8 cellular contexts compared by ENCODE assay signal in the genomic region with DNA sequence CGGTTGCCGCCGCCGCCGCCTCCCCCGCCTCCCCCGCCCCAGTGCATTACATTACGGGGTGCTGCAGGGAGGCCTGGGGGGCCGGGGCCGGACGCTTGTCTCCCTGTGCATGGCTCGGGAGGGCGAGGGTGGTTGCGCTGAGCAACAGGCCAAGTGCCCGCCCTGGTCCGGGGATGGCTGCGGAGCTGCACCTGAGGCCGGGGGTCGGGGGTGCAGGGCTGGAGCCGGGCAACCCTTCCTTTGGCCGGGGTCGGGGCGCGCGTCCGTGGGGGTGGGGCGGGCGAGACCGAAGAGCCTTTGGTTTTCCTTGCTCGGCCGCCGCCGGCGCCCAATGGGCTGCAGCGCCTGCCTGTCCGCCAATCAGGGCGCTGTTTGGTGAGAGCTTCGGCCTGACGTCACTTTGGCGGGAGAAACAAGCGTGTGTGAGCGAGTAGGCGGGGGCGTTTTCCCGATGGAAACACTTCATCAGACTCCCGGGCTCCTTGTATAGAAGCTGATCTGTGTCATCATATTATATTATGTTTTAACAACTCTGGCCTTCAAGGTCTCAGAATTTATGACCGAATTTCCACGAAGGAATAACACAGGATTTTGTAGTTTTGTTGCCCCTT. TPM values are rescaled to one million over a fixed set of nuclear protein-coding genes. Genes with fewer than 3 reads are reported as not detected.
DNase-seq lines count a peak whose midpoint lies in the region; ATAC-seq and TF ChIP-seq lines count a peak whose summit lies in the region.

No MANE protein-coding gene starts in this region.

- H3K4me1 Mint-ChIP-seq in T-helper 2 cell treated with Interferon-gamma antibody and Interleukin-4, amounts not matched to agents 5 μg/mL and 100 μg/mL, for 36 hours (ENCODE audit: low read depth), result peaks cover 30% of the 10 kb centered on the region
- H3K4me1 Mint-ChIP-seq in progenitor cell of endocrine pancreas (ENCODE audit: low read depth), result peaks cover 7% of the 10 kb centered on the region

- DNase-seq in GM12864 (ENCODE audit: low read depth) (peak; percentile 83), NCI-H1694 treated with DMSO at 0.1 percent for 48 hours (lab: John Stamatoyannopoulos, UW) (peak; percentile 96), anterior cingulate cortex (lab: John Stamatoyannopoulos, UW) (peak; percentile 41 to 95 (median 88)), right cardiac atrium (peak; percentile 94 to 98 (median 96)), progenitor cell of endocrine pancreas (ENCODE audit: low spot score, unreplicated experiment) (peak; percentile 78), upper lobe of left lung (peak; percentile 96 to 97)
- DNase-seq in T-helper 2 cell treated with Interferon-gamma antibody and Interleukin-4, amounts not matched to agents 5 μg/mL and 100 μg/mL, for 36 hours (ENCODE audit: low spot score), result peak; percentile 88

- H3K4me3 ChIP-seq in GM12864 (ENCODE audit: low read depth, low read length), result peak overlapping the region; percentile 86
- H3K4me3 ChIP-seq in right cardiac atrium (ENCODE audit: low read length), result peak overlapping the region; percentile 90
- peak overlapping the region; percentile 76 to 99 (median 94) for H3K4me3 ChIP-seq in upper lobe of left lung

- no peaks in the 10 kb centered on the region for H3K4me1 ChIP-seq in right cardiac atrium (ENCODE audit: control insufficient read depth, insufficient read depth, low read length)
- peaks cover 21 to 38% (median 24%) of the 10 kb centered on the region in 4 donors for H3K4me1 ChIP-seq in upper lobe of left lung

- WGBS in right cardiac atrium, result under 1% methylated on average over 48 of the region's 48 CpGs
- WGBS in upper lobe of left lung, 2 donors, result 0 to 1% methylated on average over 6 to 30 of the region's 48 CpGs

- TF ChIP-seq EP300 in upper lobe of left lung (IDR thresholded peaks at IDR 0.05), result no peak

- H3K4me3 Mint-ChIP-seq in T-helper 2 cell treated with Interferon-gamma antibody and Interleukin-4, amounts not matched to agents 5 μg/mL and 100 μg/mL, for 36 hours, result peak overlapping the region; percentile 97
- H3K4me3 Mint-ChIP-seq in progenitor cell of endocrine pancreas (ENCODE audit: low read depth), result peak overlapping the region; percentile 94

- peaks cover 0 to 19% (median 5%) of the 10 kb centered on the region in 4 donors for H3K36me3 ChIP-seq in upper lobe of left lung

- peak; percentile 42 for ATAC-seq in HG02884 (IDR thresholded peaks at IDR 0.05; ENCODE audit: unreplicated experiment)
- peak; percentile 93 to 94 for ATAC-seq in right cardiac atrium
- peak; percentile 90 to 95 for ATAC-seq in upper lobe of left lung (ENCODE audit: low FRiP score in 2 of 2)

- no peak for TF ChIP-seq POLR2A in upper lobe of left lung (IDR thresholded peaks at IDR 0.05)

- H3K27me3 ChIP-seq in right cardiac atrium (ENCODE audit: control insufficient read depth, insufficient read depth) (no peaks in the 10 kb centered on the region), upper lobe of left lung (no peaks in the 10 kb centered on the region)

- H3K27ac Mint-ChIP-seq in T-helper 2 cell treated with Interferon-gamma antibody and Interleukin-4, amounts not matched to agents 5 μg/mL and 100 μg/mL, for 36 hours, result peak overlapping the region; percentile 45
- peak overlapping the region; percentile 98 for H3K27ac Mint-ChIP-seq in progenitor cell of endocrine pancreas

- H3K27ac ChIP-seq in right cardiac atrium (ENCODE audit: low read length) (no peak overlapping the region), upper lobe of left lung (peak overlapping the region; percentile 88 to 94 (median 90))

- TF ChIP-seq CTCF in GM12864 (IDR thresholded peaks at IDR 0.05; ENCODE audit: low read depth, low read length, missing control alignments), result no peak
- TF ChIP-seq CTCF in progenitor cell of endocrine pancreas (IDR thresholded peaks at IDR 0.05; ENCODE audit: unreplicated experiment), result no peak
- no peak for TF ChIP-seq CTCF in upper lobe of left lung (IDR thresholded peaks at IDR 0.05)

- peaks cover 9% of the 10 kb centered on the region for H3K36me3 Mint-ChIP-seq in T-helper 2 cell treated with Interferon-gamma antibody and Interleukin-4, amounts not matched to agents 5 μg/mL and 100 μg/mL, for 36 hours (ENCODE audit: low read depth)
- H3K36me3 Mint-ChIP-seq in progenitor cell of endocrine pancreas (ENCODE audit: insufficient read depth), result peaks cover under 1% of the 10 kb centered on the region

- intact Hi-C loops in right cardiac atrium (cut with DNase I), result no loop called here

- no peaks in the 10 kb centered on the region for H3K9me3 Mint-ChIP-seq in T-helper 2 cell treated with Interferon-gamma antibody and Interleukin-4, amounts not matched to agents 5 μg/mL and 100 μg/mL, for 36 hours
- no peaks in the 10 kb centered on the region for H3K9me3 Mint-ChIP-seq in progenitor cell of endocrine pancreas (ENCODE audit: low read depth)

- H3K27me3 Mint-ChIP-seq in T-helper 2 cell treated with Interferon-gamma antibody and Interleukin-4, amounts not matched to agents 5 μg/mL and 100 μg/mL, for 36 hours (ENCODE audit: low read depth), result peaks cover 2% of the 10 kb centered on the region
- H3K27me3 Mint-ChIP-seq in progenitor cell of endocrine pancreas, result no peaks in the 10 kb centered on the region

- H3K9me3 ChIP-seq in right cardiac atrium (ENCODE audit: control insufficient read depth, low read length) (no peaks in the 10 kb centered on the region), upper lobe of left lung (no peaks in the 10 kb centered on the region)

RNA-seq across cellular contexts. Expression of a gene that starts 1.0 kb away (rescaled TPM):
- 10 to 100 TPM in 2 of 4 donors, 1 to 10 TPM in 2; 8.6 to 12.4 (median 10.7) TPM for total RNA-seq in right cardiac atrium
- polyA plus RNA-seq in right cardiac atrium, result 4.0 TPM
- total RNA-seq in progenitor cell of endocrine pancreas, result 21.7 and 26.8 TPM in 2 replicates
- total RNA-seq in upper lobe of left lung, result 10 to 100 TPM in 5 of 6 donors, 1 to 10 TPM in 1; 7.6 to 53.4 (median 30.4) TPM

RNA-seq across cellular contexts. Expression of a gene that starts 48.7 kb away (rescaled TPM):
- total RNA-seq in right cardiac atrium, result 10 to 100 TPM; 21.4 to 25.8 (median 23.5) TPM
- 8.9 TPM for polyA plus RNA-seq in right cardiac atrium
- total RNA-seq in progenitor cell of endocrine pancreas, result 41.6 and 44.4 TPM in 2 replicates
- 10 to 100 TPM; 12.8 to 33.1 (median 24.6) TPM for total RNA-seq in upper lobe of left lung

RNA-seq across cellular contexts. Expression of a gene that starts 58.9 kb away (rescaled TPM):
- total RNA-seq in right cardiac atrium (10 to 100 TPM; 24.9 to 27.9 (median 25.9) TPM), progenitor cell of endocrine pancreas (81.5 and 86.8 TPM in 2 replicates), upper lobe of left lung (100 to 1,000 TPM in 1 of 6 donors, 10 to 100 TPM in 5; 41.2 to 111 (median 52.8) TPM)
- polyA plus RNA-seq in right cardiac atrium, result 8.2 TPM

Comparison
In these comparisons a context has a peak if more than half of its experiments do, and no peak if none do; other contexts are left out.
1. ATAC-seq: peak in every context shown above with its lines; median percentile 94 in right cardiac atrium; 92 in upper lobe of left lung; 42 in HG02884.